Comparison of ENCODE assay signal across 1 cellular context in the genomic region with DNA sequence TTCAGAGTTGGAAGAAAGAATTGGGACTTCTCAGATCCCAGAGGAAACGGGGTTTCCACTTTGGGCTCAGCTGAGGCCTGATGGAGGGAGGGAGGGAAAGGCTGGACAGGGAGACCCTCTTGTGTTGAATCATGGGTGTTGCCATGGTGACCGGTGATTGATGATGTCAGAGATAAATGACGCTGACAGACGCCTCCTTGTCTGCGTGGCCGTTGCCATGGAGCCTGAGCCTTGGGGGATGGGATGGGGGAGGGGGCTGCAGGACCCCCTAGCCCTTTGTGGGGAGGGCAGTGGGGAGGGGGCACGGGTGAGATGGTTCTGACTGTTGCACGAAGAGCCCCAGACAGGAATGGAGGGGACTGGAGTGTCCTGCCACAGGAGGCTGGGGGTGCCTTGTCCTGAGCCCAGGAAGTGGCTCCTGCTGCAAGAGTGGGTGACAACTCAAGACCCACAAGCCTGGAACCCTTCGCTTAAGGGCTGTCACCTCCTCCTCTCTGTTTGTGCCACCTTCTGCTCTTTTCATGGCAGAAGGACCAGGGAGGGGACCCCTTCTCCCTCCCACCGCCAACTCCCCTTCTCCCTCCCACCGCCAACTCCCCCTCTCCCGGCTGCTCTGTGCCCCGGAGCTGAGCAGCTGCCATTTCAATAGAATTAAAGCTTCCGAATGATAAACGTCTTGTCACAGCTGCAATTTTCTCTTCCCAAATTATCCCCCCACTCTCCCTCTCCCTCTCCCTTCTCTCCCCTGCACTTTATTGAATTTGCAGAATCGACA.
TF ChIP-seq lines count a peak whose summit lies in the region.

No MANE protein-coding gene starts in this region.

TF ChIP-seq in IMR-90, 13 proteins besides CTCF, POLR2A, EP300 and RAD21 (continued from another document):
- TF ChIP-seq SMC3 (IDR thresholded peaks at IDR 0.05; ENCODE audit: low read depth, low read length), result no peak
- no peak for TF ChIP-seq RFX5 (IDR thresholded peaks at IDR 0.05; ENCODE audit: low read depth, low read length)
- no peak for TF ChIP-seq FOS (IDR thresholded peaks at IDR 0.05; ENCODE audit: low read depth, low read length)
- TF ChIP-seq NFE2L2 (IDR thresholded peaks at IDR 0.05; ENCODE audit: low read depth, low read length), result no peak
- TF ChIP-seq, protein P1, sequence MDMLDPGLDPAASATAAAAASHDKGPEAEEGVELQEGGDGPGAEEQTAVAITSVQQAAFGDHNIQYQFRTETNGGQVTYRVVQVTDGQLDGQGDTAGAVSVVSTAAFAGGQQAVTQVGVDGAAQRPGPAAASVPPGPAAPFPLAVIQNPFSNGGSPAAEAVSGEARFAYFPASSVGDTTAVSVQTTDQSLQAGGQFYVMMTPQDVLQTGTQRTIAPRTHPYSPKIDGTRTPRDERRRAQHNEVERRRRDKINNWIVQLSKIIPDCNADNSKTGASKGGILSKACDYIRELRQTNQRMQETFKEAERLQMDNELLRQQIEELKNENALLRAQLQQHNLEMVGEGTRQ (IDR thresholded peaks at IDR 0.05; ENCODE audit: low read depth, low read length), result no peak
- no peak for TF ChIP-seq MAFK (IDR thresholded peaks at IDR 0.05; ENCODE audit: low read depth, low read length)
- no peak for TF ChIP-seq MAZ (IDR thresholded peaks at IDR 0.05; ENCODE audit: borderline replicate concordance, low read depth, low read length)
- TF ChIP-seq RCOR1 (IDR thresholded peaks at IDR 0.05; ENCODE audit: insufficient replicate concordance, low read length), result no peak
